In genomic region chr20:35698298-35699126, GRCh38 we compare ENCODE assay signal across 1 cellular context.
TF ChIP-seq lines count a peak whose summit lies in the region.

No MANE protein-coding gene starts in this region.

TF ChIP-seq in IMR-90, 13 proteins besides CTCF, POLR2A, EP300 and RAD21:
- no peak for TF ChIP-seq BHLHE40 (IDR thresholded peaks at IDR 0.05; ENCODE audit: low read depth, low read length)
- no peak for TF ChIP-seq ELK1 (IDR thresholded peaks at IDR 0.05; ENCODE audit: borderline replicate concordance, low read depth, low read length)
- no peak for TF ChIP-seq USF2 (IDR thresholded peaks at IDR 0.05; ENCODE audit: low read depth, low read length)
- no peak for TF ChIP-seq MAZ (IDR thresholded peaks at IDR 0.05; ENCODE audit: borderline replicate concordance, low read depth, low read length)
- TF ChIP-seq CEBPB (IDR thresholded peaks at IDR 0.05; ENCODE audit: low read depth, low read length), result no peak
- no peak for TF ChIP-seq MAFK (IDR thresholded peaks at IDR 0.05; ENCODE audit: low read depth, low read length)
